21 cellular contexts compared by ENCODE assay signal in genomic region chr2:238069021-238069709, GRCh38. TPM values are rescaled to one million over a fixed set of nuclear protein-coding genes. Genes with fewer than 3 reads are reported as not detected.
DNase-seq lines count a peak whose midpoint lies in the region; ATAC-seq and TF ChIP-seq lines count a peak whose summit lies in the region.
"Had no signal": no experiment of that assay in that cellular context is flagged by ENCODE, and none has a peak within 500 bp of the region (broad histone marks: within the 10 kb centered on the region; RNA-seq: fewer than 3 reads in every experiment).

No MANE protein-coding gene starts in this region.

- H3K4me1 Mint-ChIP-seq in CD8-positive, alpha-beta T cell (ENCODE audit: low read depth) = peaks cover 44% of the 10 kb centered on the region
- peaks cover 64% of the 10 kb centered on the region for H3K4me1 Mint-ChIP-seq in activated T-helper 1 cell treated with anti-CD3 and anti-CD28 coated beads, Interleukin-12 subunit alpha, Interleukin-12 subunit beta, Interleukin-2, Interleukin-4 antibody, amounts not matched to agents 30 ng/mL and 10 ng/mL and 1 ng/mL, durations not matched to agents 14 hours and 24 hours and 36 hours (ENCODE audit: low read depth)

- no peak overlapping the region for H3K27ac ChIP-seq in CD8-positive, alpha-beta T cell (ENCODE audit: low read depth, low read length)
- no peak overlapping the region for H3K27ac ChIP-seq in aorta (ENCODE audit: low read depth in 1 of 2, low read length in 2 of 2)
- H3K27ac ChIP-seq: brain microvascular endothelial cell, epithelial cell of prostate, PC-9, SJCRH30, thyroid gland had no signal

- CTCF ChIA-PET in CD8-positive, alpha-beta T cell (lab: Charles Lee) = no interaction called here

- H3K4me3 Mint-ChIP-seq in CD8-positive, alpha-beta T cell = peak overlapping the region; percentile 67
- peak overlapping the region; percentile 73 for H3K4me3 Mint-ChIP-seq in activated T-helper 1 cell treated with anti-CD3 and anti-CD28 coated beads, Interleukin-12 subunit alpha, Interleukin-12 subunit beta, Interleukin-2, Interleukin-4 antibody, amounts not matched to agents 30 ng/mL and 10 ng/mL and 1 ng/mL, durations not matched to agents 14 hours and 24 hours and 36 hours

- H3K27me3 Mint-ChIP-seq in CD8-positive, alpha-beta T cell (ENCODE audit: low read depth) = no peaks in the 10 kb centered on the region
- H3K27me3 Mint-ChIP-seq in activated T-helper 1 cell treated with anti-CD3 and anti-CD28 coated beads, Interleukin-12 subunit alpha, Interleukin-12 subunit beta, Interleukin-2, Interleukin-4 antibody, amounts not matched to agents 30 ng/mL and 10 ng/mL and 1 ng/mL, durations not matched to agents 14 hours and 24 hours and 36 hours (ENCODE audit: insufficient read depth) = no peaks in the 10 kb centered on the region

- TF ChIP-seq CTCF in CD8-positive, alpha-beta T cell (IDR thresholded peaks at IDR 0.05) = no peak

- peaks cover 4% of the 10 kb centered on the region for H3K9me3 Mint-ChIP-seq in CD8-positive, alpha-beta T cell
- peaks cover 33% of the 10 kb centered on the region for H3K9me3 Mint-ChIP-seq in activated T-helper 1 cell treated with anti-CD3 and anti-CD28 coated beads, Interleukin-12 subunit alpha, Interleukin-12 subunit beta, Interleukin-2, Interleukin-4 antibody, amounts not matched to agents 30 ng/mL and 10 ng/mL and 1 ng/mL, durations not matched to agents 14 hours and 24 hours and 36 hours

- H3K4me3 ChIP-seq in CD8-positive, alpha-beta T cell (ENCODE audit: low read depth, low read length) = no peak overlapping the region
- H3K4me3 ChIP-seq in H7 (ENCODE audit: insufficient read depth, low read depth, low read length) = no peak overlapping the region
- H3K4me3 ChIP-seq in aorta (ENCODE audit: low read length in 2 of 2) = no peak overlapping the region
- H3K4me3 ChIP-seq: PC-9, SJCRH30, spleen, thyroid gland had no signal

- no peak for ATAC-seq in CD8-positive, alpha-beta T cell
- ATAC-seq in HG02571 (IDR thresholded peaks at IDR 0.05; ENCODE audit: unreplicated experiment) (no peak), aorta (ENCODE audit: low FRiP score) (no peak)

- 95% methylated on average over 10 of the region's 10 CpGs for WGBS in aorta, 2 donors

- peak overlapping the region; percentile 84 for H3K27ac Mint-ChIP-seq in CD8-positive, alpha-beta T cell
- H3K27ac Mint-ChIP-seq in activated T-helper 1 cell treated with anti-CD3 and anti-CD28 coated beads, Interleukin-12 subunit alpha, Interleukin-12 subunit beta, Interleukin-2, Interleukin-4 antibody, amounts not matched to agents 30 ng/mL and 10 ng/mL and 1 ng/mL, durations not matched to agents 14 hours and 24 hours and 36 hours = peak overlapping the region; percentile 72

- no peaks in the 10 kb centered on the region for H3K27me3 ChIP-seq in CD8-positive, alpha-beta T cell (ENCODE audit: insufficient read depth, low read length)
- no peaks in the 10 kb centered on the region for H3K27me3 ChIP-seq in H7 (ENCODE audit: control insufficient read depth, insufficient read depth, low read length)
- H3K27me3 ChIP-seq in aorta (ENCODE audit: control insufficient read depth in 1 of 2, insufficient read depth in 2 of 2, low read length in 1 of 2) = no peaks in the 10 kb centered on the region
- H3K27me3 ChIP-seq: brain microvascular endothelial cell, SJCRH30, spleen, thyroid gland had no signal

- H3K9me3 ChIP-seq in CD8-positive, alpha-beta T cell (ENCODE audit: low read length) = no peaks in the 10 kb centered on the region
- H3K9me3 ChIP-seq in aorta (ENCODE audit: control insufficient read depth, low read length) = no peaks in the 10 kb centered on the region
- H3K9me3 ChIP-seq: thyroid gland had no signal

- H3K36me3 ChIP-seq in CD8-positive, alpha-beta T cell (ENCODE audit: insufficient read depth, low read length) = no peaks in the 10 kb centered on the region
- H3K36me3 ChIP-seq in H7 (replicated peaks; ENCODE audit: control insufficient read depth, insufficient read depth, low read length) (peaks cover 25% of the 10 kb centered on the region), aorta (ENCODE audit: control insufficient read depth in 1 of 2, insufficient read depth in 2 of 2, low read length in 1 of 2) (peaks cover 3 to 5% of the 10 kb centered on the region in 2 donors)

- intact Hi-C loops in CD8-positive, alpha-beta T cell (cut with DNase I, micrococcal nuclease) = loop anchor here in 1 of 2 experiments (10.0 kb wide), 3 partner anchors 166 to 1956 kb away; partner anchors contain the start of genes COPS8 and NDUFA10
- intact Hi-C loops in activated T-helper 1 cell treated with anti-CD3 and anti-CD28 coated beads, Interleukin-12 subunit alpha, Interleukin-12 subunit beta, Interleukin-2, Interleukin-4 antibody, amounts not matched to agents 30 ng/mL and 10 ng/mL and 1 ng/mL, durations not matched to agents 14 hours and 24 hours and 36 hours (cut with micrococcal nuclease) = no loop called here
- intact Hi-C loops in aorta (cut with DNase I) (loop anchor here in 1 of 2 donors (10.0 kb wide), 1 partner anchor 196 kb away; no protein-coding TSS in a partner anchor), posterior cingulate gyrus (cut with DNase I) (no loop called here)

- POLR2A ChIA-PET in CD8-positive, alpha-beta T cell (lab: Charles Lee) = interaction anchor here (1.9 kb wide), 1 partner anchor 9 kb away, joined by 7 read pairs; the partner anchor contains the start of gene SCLY

- peaks cover 30% of the 10 kb centered on the region for H3K4me1 ChIP-seq in CD8-positive, alpha-beta T cell (ENCODE audit: insufficient read depth, low read length)
- H3K4me1 ChIP-seq in aorta (ENCODE audit: control insufficient read depth in 1 of 2, insufficient read depth in 2 of 2, low read length in 2 of 2) = no peaks in the 10 kb centered on the region
- H3K4me1 ChIP-seq: SJCRH30, thyroid gland had no signal

- peaks cover 68% of the 10 kb centered on the region for H3K36me3 Mint-ChIP-seq in CD8-positive, alpha-beta T cell
- peaks cover 74% of the 10 kb centered on the region for H3K36me3 Mint-ChIP-seq in activated T-helper 1 cell treated with anti-CD3 and anti-CD28 coated beads, Interleukin-12 subunit alpha, Interleukin-12 subunit beta, Interleukin-2, Interleukin-4 antibody, amounts not matched to agents 30 ng/mL and 10 ng/mL and 1 ng/mL, durations not matched to agents 14 hours and 24 hours and 36 hours (ENCODE audit: low read depth)

- DNase-seq in CD8-positive, alpha-beta T cell = no peak
- DNase-seq in H7 = peak; percentile 22
- DNase-seq in activated T-helper 1 cell treated with anti-CD3 and anti-CD28 coated beads, Interleukin-12 subunit alpha, Interleukin-12 subunit beta, Interleukin-2, Interleukin-4 antibody, amounts not matched to agents 30 ng/mL and 10 ng/mL and 1 ng/mL, durations not matched to agents 14 hours and 24 hours and 36 hours (ENCODE audit: low spot score) = no peak
- peak; percentile 35 for DNase-seq in islet precursor cell
- DNase-seq in aorta = no peak
- no peak for DNase-seq in posterior cingulate gyrus
- DNase-seq: brain microvascular endothelial cell, dermis blood vessel endothelial cell, foreskin melanocyte, GF-D8, hypothalamus, kidney glomerular epithelial cell, NCI-H146, NCI-H82, PC-9, SJCRH30, spleen, T1000, thyroid gland had no signal

RNA-seq across cellular contexts. Expression of gene SCLY, which starts 8.4 kb away (rescaled TPM):
- total RNA-seq in CD8-positive, alpha-beta T cell = 10 to 100 TPM in 1 of 2 experiments, 1 to 10 TPM in 1; 5.8 to 11.8 TPM
- 50.6 and 53.0 TPM in 2 replicates for total RNA-seq in H7 (2014; rRNA removed; shearing (Covaris generic))
- 109 and 119 TPM in 2 replicates for total RNA-seq in activated T-helper 1 cell treated with anti-CD3 and anti-CD28 coated beads, Interleukin-12 subunit alpha, Interleukin-12 subunit beta, Interleukin-2, Interleukin-4 antibody, amounts not matched to agents 30 ng/mL and 10 ng/mL and 1 ng/mL, durations not matched to agents 14 hours and 24 hours and 36 hours
- 10 to 100 TPM; 14.1 to 15.4 TPM for total RNA-seq in aorta
- polyA plus RNA-seq in aorta = 10 to 100 TPM in 1 of 2 donors, 1 to 10 TPM in 1; 6.3 to 11.1 TPM

RNA-seq across cellular contexts. Expression of gene ESPNL, which starts 31.0 kb away (rescaled TPM):
- not detected for total RNA-seq in CD8-positive, alpha-beta T cell
- total RNA-seq in H7 (2014; rRNA removed; shearing (Covaris generic)) = 0.81 and 1.5 TPM in 2 replicates
- 0.05 and 0.20 TPM in 2 replicates for total RNA-seq in activated T-helper 1 cell treated with anti-CD3 and anti-CD28 coated beads, Interleukin-12 subunit alpha, Interleukin-12 subunit beta, Interleukin-2, Interleukin-4 antibody, amounts not matched to agents 30 ng/mL and 10 ng/mL and 1 ng/mL, durations not matched to agents 14 hours and 24 hours and 36 hours
- not detected for total RNA-seq in aorta
- under 1 TPM in 1 of 2 donors, not detected in 1; 0.20 TPM for polyA plus RNA-seq in aorta
- total RNA-seq: dermis blood vessel endothelial cell had no signal

Comparison
In these comparisons a context has a peak if more than half of its experiments do, and no peak if none do; other contexts are left out.
1. DNase-seq: peak in H7 (single experiment) and islet precursor cell (single experiment); none in CD8-positive, alpha-beta T cell (0 of 7), activated T-helper 1 cell treated with anti-CD3 and anti-CD28 coated beads, Interleukin-12 subunit alpha, Interleukin-12 subunit beta, Interleukin-2, Interleukin-4 antibody, amounts not matched to agents 30 ng/mL and 10 ng/mL and 1 ng/mL, durations not matched to agents 14 hours and 24 hours and 36 hours (single experiment), aorta (0 of 2) and posterior cingulate gyrus (0 of 10).